Comparison of ENCODE assay signal across 1 cellular context in the genomic region with DNA sequence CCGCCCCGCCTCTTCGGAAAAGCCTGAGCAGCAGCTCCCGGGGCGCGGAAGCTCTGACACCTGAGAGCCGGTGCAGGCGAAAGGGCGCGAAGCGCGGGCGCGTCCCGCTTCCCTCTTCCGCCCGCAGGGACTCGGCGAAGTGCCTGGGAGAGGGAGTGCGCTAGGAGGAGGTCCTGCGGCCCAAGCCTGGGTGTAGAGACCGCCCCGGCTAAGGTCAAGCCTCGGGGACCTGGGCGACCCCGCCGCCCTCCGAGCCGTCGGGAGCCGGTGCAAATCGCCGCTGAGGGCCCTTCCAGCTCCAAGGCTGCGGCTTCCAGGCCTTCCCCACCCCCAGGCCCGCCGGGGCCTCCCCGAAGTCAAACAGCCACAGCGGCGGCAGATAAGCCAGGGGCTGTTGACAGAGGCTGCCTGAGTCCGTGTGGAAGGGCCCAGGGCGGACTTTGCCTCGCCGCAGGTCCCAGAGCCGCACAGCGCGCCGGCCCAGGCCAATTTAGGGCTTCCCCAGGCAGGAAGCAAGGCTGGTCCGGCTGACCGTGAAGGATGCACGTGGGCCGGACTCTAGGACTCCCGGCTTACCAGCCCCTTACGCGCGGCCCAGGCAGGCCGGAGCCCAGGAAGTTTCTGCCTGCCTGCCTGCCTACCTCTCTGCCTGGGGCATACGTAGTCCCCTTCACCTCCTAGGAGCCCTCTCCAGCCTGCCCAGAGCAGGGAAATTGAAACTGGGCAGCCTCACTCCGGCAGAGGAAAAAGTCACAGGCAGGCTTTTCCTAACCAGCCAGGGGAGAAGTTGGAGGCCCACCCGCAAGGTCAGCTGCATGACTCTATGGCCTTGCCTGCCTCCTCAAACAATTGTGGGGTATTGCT.
TF ChIP-seq lines count a peak whose summit lies in the region.

No MANE protein-coding gene starts in this region.

TF ChIP-seq in K562, 482 proteins besides CTCF, POLR2A, EP300 and RAD21 (continues in another document):
- TF ChIP-seq, protein P1, sequence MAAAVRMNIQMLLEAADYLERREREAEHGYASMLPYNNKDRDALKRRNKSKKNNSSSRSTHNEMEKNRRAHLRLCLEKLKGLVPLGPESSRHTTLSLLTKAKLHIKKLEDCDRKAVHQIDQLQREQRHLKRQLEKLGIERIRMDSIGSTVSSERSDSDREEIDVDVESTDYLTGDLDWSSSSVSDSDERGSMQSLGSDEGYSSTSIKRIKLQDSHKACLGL (CRISPR knock-in tag; IDR thresholded peaks at IDR 0.05; ENCODE audit: borderline replicate concordance, poor library complexity, severe bottlenecking), result no peak
- TF ChIP-seq, protein P2, sequence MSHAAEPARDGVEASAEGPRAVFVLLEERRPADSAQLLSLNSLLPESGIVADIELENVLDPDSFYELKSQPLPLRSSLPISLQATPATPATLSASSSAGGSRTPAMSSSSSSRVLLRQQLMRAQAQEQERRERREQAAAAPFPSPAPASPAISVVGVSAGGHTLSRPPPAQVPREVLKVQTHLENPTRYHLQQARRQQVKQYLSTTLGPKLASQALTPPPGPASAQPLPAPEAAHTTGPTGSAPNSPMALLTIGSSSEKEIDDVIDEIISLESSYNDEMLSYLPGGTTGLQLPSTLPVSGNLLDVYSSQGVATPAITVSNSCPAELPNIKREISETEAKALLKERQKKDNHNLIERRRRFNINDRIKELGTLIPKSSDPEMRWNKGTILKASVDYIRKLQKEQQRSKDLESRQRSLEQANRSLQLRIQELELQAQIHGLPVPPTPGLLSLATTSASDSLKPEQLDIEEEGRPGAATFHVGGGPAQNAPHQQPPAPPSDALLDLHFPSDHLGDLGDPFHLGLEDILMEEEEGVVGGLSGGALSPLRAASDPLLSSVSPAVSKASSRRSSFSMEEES (CRISPR knock-in tag; IDR thresholded peaks at IDR 0.05), result no peak
- no peak for TF ChIP-seq KDM2B (CRISPR knock-in tag; IDR thresholded peaks at IDR 0.05)
- TF ChIP-seq GATAD2A (IDR thresholded peaks at IDR 0.05), result no peak
- no peak; the same call in 1 of the 2 replicates for TF ChIP-seq E2F3 (CRISPR knock-in tag; IDR thresholded peaks at IDR 0.05)
- TF ChIP-seq ATF1 (CRISPR knock-in tag; IDR thresholded peaks at IDR 0.05), result no peak
- TF ChIP-seq ATF1 (tag; IDR thresholded peaks at IDR 0.05), result peak; percentile 51
- no peak for TF ChIP-seq XRCC4 (IDR thresholded peaks at IDR 0.05; ENCODE audit: extremely low read depth, insufficient read depth, insufficient read length)
- TF ChIP-seq GABPA (tag; conservative IDR thresholded peaks at IDR 0.05; ENCODE audit: low read depth), result peak; percentile 48
- TF ChIP-seq ATF7 (IDR thresholded peaks at IDR 0.05), result 0 out of 2 replicates have a peak, but pooled peaks have one; percentile 61
- TF ChIP-seq KLF1 (tag; IDR thresholded peaks at IDR 0.05), result peak; percentile 19; the same call in 1 of the 2 replicates
- TF ChIP-seq TBP (optimal IDR thresholded peaks at IDR 0.05; ENCODE audit: low read depth, low read length), result peak; percentile 19
- no peak for TF ChIP-seq MIER1 (IDR thresholded peaks at IDR 0.05; ENCODE audit: low read depth)
- TF ChIP-seq, protein P3, sequence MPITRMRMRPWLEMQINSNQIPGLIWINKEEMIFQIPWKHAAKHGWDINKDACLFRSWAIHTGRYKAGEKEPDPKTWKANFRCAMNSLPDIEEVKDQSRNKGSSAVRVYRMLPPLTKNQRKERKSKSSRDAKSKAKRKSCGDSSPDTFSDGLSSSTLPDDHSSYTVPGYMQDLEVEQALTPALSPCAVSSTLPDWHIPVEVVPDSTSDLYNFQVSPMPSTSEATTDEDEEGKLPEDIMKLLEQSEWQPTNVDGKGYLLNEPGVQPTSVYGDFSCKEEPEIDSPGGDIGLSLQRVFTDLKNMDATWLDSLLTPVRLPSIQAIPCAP (CRISPR knock-in tag; IDR thresholded peaks at IDR 0.05; ENCODE audit: borderline replicate concordance), result no peak
- TF ChIP-seq MBD2 (IDR thresholded peaks at IDR 0.05; ENCODE audit: borderline replicate concordance, low read depth), result peak; percentile 37; the same call in 1 of the 2 replicates
- TF ChIP-seq, protein P4, sequence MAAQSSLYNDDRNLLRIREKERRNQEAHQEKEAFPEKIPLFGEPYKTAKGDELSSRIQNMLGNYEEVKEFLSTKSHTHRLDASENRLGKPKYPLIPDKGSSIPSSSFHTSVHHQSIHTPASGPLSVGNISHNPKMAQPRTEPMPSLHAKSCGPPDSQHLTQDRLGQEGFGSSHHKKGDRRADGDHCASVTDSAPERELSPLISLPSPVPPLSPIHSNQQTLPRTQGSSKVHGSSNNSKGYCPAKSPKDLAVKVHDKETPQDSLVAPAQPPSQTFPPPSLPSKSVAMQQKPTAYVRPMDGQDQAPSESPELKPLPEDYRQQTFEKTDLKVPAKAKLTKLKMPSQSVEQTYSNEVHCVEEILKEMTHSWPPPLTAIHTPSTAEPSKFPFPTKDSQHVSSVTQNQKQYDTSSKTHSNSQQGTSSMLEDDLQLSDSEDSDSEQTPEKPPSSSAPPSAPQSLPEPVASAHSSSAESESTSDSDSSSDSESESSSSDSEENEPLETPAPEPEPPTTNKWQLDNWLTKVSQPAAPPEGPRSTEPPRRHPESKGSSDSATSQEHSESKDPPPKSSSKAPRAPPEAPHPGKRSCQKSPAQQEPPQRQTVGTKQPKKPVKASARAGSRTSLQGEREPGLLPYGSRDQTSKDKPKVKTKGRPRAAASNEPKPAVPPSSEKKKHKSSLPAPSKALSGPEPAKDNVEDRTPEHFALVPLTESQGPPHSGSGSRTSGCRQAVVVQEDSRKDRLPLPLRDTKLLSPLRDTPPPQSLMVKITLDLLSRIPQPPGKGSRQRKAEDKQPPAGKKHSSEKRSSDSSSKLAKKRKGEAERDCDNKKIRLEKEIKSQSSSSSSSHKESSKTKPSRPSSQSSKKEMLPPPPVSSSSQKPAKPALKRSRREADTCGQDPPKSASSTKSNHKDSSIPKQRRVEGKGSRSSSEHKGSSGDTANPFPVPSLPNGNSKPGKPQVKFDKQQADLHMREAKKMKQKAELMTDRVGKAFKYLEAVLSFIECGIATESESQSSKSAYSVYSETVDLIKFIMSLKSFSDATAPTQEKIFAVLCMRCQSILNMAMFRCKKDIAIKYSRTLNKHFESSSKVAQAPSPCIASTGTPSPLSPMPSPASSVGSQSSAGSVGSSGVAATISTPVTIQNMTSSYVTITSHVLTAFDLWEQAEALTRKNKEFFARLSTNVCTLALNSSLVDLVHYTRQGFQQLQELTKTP (IDR thresholded peaks at IDR 0.05; ENCODE audit: low read depth in 1 of 2, partially characterized antibody in 2 of 2), result no peak
- no peak for TF ChIP-seq KDM4B (IDR thresholded peaks at IDR 0.05; ENCODE audit: borderline replicate concordance in 2 of 2, low read depth in 1 of 2)
- TF ChIP-seq, protein P5, sequence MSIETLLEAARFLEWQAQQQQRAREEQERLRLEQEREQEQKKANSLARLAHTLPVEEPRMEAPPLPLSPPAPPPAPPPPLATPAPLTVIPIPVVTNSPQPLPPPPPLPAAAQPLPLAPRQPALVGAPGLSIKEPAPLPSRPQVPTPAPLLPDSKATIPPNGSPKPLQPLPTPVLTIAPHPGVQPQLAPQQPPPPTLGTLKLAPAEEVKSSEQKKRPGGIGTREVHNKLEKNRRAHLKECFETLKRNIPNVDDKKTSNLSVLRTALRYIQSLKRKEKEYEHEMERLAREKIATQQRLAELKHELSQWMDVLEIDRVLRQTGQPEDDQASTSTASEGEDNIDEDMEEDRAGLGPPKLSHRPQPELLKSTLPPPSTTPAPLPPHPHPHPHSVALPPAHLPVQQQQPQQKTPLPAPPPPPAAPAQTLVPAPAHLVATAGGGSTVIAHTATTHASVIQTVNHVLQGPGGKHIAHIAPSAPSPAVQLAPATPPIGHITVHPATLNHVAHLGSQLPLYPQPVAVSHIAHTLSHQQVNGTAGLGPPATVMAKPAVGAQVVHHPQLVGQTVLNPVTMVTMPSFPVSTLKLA (conservative IDR thresholded peaks at IDR 0.05), result peak in 1 of 2 experiments; percentile 65; a peak in 3 of 4 replicates
- TF ChIP-seq, protein P6, sequence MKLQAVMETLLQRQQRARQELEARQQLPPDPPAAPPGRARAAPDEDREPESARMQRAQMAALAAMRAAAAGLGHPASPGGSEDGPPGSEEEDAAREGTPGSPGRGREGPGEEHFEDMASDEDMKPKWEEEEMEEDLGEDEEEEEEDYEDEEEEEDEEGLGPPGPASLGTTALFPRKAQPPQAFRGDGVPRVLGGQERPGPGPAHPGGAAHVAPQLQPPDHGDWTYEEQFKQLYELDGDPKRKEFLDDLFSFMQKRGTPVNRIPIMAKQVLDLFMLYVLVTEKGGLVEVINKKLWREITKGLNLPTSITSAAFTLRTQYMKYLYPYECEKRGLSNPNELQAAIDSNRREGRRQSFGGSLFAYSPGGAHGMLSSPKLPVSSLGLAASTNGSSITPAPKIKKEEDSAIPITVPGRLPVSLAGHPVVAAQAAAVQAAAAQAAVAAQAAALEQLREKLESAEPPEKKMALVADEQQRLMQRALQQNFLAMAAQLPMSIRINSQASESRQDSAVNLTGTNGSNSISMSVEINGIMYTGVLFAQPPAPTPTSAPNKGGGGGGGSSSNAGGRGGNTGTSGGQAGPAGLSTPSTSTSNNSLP (IDR thresholded peaks at IDR 0.05; ENCODE audit: borderline replicate concordance, low read depth, low read length), result no peak
- TF ChIP-seq ZNF311 (CRISPR knock-in tag; IDR thresholded peaks at IDR 0.05), result no peak
- TF ChIP-seq, protein P7, sequence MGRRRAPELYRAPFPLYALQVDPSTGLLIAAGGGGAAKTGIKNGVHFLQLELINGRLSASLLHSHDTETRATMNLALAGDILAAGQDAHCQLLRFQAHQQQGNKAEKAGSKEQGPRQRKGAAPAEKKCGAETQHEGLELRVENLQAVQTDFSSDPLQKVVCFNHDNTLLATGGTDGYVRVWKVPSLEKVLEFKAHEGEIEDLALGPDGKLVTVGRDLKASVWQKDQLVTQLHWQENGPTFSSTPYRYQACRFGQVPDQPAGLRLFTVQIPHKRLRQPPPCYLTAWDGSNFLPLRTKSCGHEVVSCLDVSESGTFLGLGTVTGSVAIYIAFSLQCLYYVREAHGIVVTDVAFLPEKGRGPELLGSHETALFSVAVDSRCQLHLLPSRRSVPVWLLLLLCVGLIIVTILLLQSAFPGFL (CRISPR knock-in tag; IDR thresholded peaks at IDR 0.05), result no peak
- TF ChIP-seq ZNF143 (CRISPR knock-in tag; IDR thresholded peaks at IDR 0.05), result 0 out of 2 replicates have a peak, but pooled peaks have one; percentile 13
- TF ChIP-seq, protein P8, sequence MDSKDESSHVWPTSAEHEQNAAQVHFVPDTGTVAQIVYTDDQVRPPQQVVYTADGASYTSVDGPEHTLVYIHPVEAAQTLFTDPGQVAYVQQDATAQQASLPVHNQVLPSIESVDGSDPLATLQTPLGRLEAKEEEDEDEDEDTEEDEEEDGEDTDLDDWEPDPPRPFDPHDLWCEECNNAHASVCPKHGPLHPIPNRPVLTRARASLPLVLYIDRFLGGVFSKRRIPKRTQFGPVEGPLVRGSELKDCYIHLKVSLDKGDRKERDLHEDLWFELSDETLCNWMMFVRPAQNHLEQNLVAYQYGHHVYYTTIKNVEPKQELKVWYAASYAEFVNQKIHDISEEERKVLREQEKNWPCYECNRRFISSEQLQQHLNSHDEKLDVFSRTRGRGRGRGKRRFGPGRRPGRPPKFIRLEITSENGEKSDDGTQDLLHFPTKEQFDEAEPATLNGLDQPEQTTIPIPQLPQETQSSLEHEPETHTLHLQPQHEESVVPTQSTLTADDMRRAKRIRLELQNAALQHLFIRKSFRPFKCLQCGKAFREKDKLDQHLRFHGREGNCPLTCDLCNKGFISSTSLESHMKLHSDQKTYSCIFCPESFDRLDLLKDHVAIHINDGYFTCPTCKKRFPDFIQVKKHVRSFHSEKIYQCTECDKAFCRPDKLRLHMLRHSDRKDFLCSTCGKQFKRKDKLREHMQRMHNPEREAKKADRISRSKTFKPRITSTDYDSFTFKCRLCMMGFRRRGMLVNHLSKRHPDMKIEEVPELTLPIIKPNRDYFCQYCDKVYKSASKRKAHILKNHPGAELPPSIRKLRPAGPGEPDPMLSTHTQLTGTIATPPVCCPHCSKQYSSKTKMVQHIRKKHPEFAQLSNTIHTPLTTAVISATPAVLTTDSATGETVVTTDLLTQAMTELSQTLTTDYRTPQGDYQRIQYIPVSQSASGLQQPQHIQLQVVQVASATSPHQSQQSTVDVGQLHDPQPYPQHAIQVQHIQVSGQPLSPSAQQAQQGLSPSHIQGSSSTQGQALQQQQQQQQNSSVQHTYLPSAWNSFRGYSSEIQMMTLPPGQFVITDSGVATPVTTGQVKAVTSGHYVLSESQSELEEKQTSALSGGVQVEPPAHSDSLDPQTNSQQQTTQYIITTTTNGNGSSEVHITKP (IDR thresholded peaks at IDR 0.05; ENCODE audit: partially characterized antibody), result peak; percentile 91
- no peak for TF ChIP-seq CHD1 (IDR thresholded peaks at IDR 0.05; ENCODE audit: low read length)
- TF ChIP-seq PHF20 (IDR thresholded peaks at IDR 0.05; ENCODE audit: partially characterized antibody), result peak; percentile 44
- TF ChIP-seq ZNF644 (tag; IDR thresholded peaks at IDR 0.05; ENCODE audit: low read depth), result no peak
- 0 out of 2 replicates have a peak, but pooled peaks have one; percentile 66 for TF ChIP-seq ZNF583 (CRISPR knock-in tag; IDR thresholded peaks at IDR 0.05)
- TF ChIP-seq, protein P9, sequence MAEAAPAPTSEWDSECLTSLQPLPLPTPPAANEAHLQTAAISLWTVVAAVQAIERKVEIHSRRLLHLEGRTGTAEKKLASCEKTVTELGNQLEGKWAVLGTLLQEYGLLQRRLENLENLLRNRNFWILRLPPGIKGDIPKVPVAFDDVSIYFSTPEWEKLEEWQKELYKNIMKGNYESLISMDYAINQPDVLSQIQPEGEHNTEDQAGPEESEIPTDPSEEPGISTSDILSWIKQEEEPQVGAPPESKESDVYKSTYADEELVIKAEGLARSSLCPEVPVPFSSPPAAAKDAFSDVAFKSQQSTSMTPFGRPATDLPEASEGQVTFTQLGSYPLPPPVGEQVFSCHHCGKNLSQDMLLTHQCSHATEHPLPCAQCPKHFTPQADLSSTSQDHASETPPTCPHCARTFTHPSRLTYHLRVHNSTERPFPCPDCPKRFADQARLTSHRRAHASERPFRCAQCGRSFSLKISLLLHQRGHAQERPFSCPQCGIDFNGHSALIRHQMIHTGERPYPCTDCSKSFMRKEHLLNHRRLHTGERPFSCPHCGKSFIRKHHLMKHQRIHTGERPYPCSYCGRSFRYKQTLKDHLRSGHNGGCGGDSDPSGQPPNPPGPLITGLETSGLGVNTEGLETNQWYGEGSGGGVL (CRISPR knock-in tag; IDR thresholded peaks at IDR 0.05), result no peak
- no peak for TF ChIP-seq EZH2 (IDR thresholded peaks at IDR 0.05; ENCODE audit: borderline replicate concordance, low read depth, low read length)
- peak; percentile 86 for TF ChIP-seq RBFOX2 (IDR thresholded peaks at IDR 0.05; ENCODE audit: low read depth, low read length)
- TF ChIP-seq HMGN3 (IDR thresholded peaks at IDR 0.05; ENCODE audit: borderline replicate concordance, extremely low read depth, insufficient read length, low read depth, low read length), result peak; percentile 82
- peak; percentile 23 for TF ChIP-seq PRPF4 (IDR thresholded peaks at IDR 0.05; ENCODE audit: insufficient read depth, low read depth, low read length, poor library complexity, severe bottlenecking)
- TF ChIP-seq EP400 (IDR thresholded peaks at IDR 0.05), result peak; percentile 42
- no peak for TF ChIP-seq MXI1 (IDR thresholded peaks at IDR 0.05; ENCODE audit: low read depth, low read length)
- no peak for TF ChIP-seq RBM17 (IDR thresholded peaks at IDR 0.05; ENCODE audit: borderline replicate concordance, low read depth, low read length)
- no peak for TF ChIP-seq NFE2 (IDR thresholded peaks at IDR 0.05; ENCODE audit: low read depth)
